7 cellular contexts compared by ENCODE assay signal in genomic region chr9:32384002-32384363, GRCh38. TPM values are rescaled to one million over a fixed set of nuclear protein-coding genes. Genes with fewer than 3 reads are reported as not detected.
DNase-seq lines count a peak whose midpoint lies in the region; ATAC-seq and TF ChIP-seq lines count a peak whose summit lies in the region.

No MANE protein-coding gene starts in this region.

- no peak for DNase-seq in activated B cell treated with CpG ODN at 0.5 μM for 24 hours
- no peak for DNase-seq in stimulated activated naive CD8-positive, alpha-beta T cell treated with anti-CD3 and anti-CD28 coated beads, Interleukin-15, amount 100 ng/mL, for 72 hours
- no peak for DNase-seq in NCI-H510A treated with DMSO at 0.1 percent for 48 hours (lab: John Stamatoyannopoulos, UW)
- DNase-seq in stimulated activated CD8-positive, alpha-beta memory T cell treated with anti-CD3 and anti-CD28 coated beads, Interleukin-4, amount 100 ng/mL, for 48 hours: no peak

- POLR2A ChIA-PET in activated B cell treated with CpG ODN at 0.5 μM for 24 hours (lab: Charles Lee): interaction anchor here (0.6 to 3.7 kb wide), 6 partner anchors 49 to 843 kb away, joined by 3 to 19 read pairs (median 6); partner anchors contain the start of genes NDUFB6, SMIM27 and TOPORS

- H3K36me3 Mint-ChIP-seq in activated B cell treated with CpG ODN at 0.5 μM for 24 hours (ENCODE audit: low read depth): no peaks in the 10 kb centered on the region

- H3K9me3 ChIP-seq in iPS-15b (ENCODE audit: control insufficient read depth, insufficient read depth, low read length): no peaks in the 10 kb centered on the region

- peak overlapping the region; percentile 80 for H3K4me3 ChIP-seq in iPS-15b (ENCODE audit: low read depth, low read length)

- H3K27ac Mint-ChIP-seq in activated B cell treated with CpG ODN at 0.5 μM for 24 hours: no peak overlapping the region
- no peak overlapping the region for H3K27ac Mint-ChIP-seq in stimulated activated naive CD8-positive, alpha-beta T cell treated with anti-CD3 and anti-CD28 coated beads, Interleukin-15, amount 100 ng/mL, for 72 hours

- H3K9ac ChIP-seq in iPS-15b (ENCODE audit: low read depth, low read length): no peak overlapping the region

- H3K36me3 ChIP-seq in iPS-15b (ENCODE audit: control insufficient read depth, insufficient read depth, low read length): no peaks in the 10 kb centered on the region

- CTCF ChIA-PET in activated B cell treated with CpG ODN at 0.5 μM for 24 hours (lab: Charles Lee): interaction anchor here (0.9 to 4.0 kb wide), 4 partner anchors 48 to 197 kb away, joined by 3 to 42 read pairs (median 18); partner anchors contain the start of gene NDUFB6

- TF ChIP-seq CTCF in activated B cell treated with CpG ODN at 0.5 μM for 24 hours (IDR thresholded peaks at IDR 0.05): no peak

- intact Hi-C loops in activated B cell treated with CpG ODN at 0.5 μM for 24 hours (cut with micrococcal nuclease): loop anchor here (1.0 kb wide), 4 partner anchors 142 to 617 kb away; partner anchors contain the start of genes APTX, NDUFB6 and RIGI

- H3K4me1 ChIP-seq in iPS-15b (ENCODE audit: control insufficient read depth, insufficient read depth, low read length): peaks cover 3% of the 10 kb centered on the region

- H3K27me3 Mint-ChIP-seq in activated B cell treated with CpG ODN at 0.5 μM for 24 hours: peaks cover 23% of the 10 kb centered on the region
- peaks cover 17% of the 10 kb centered on the region for H3K27me3 Mint-ChIP-seq in stimulated activated naive CD8-positive, alpha-beta T cell treated with anti-CD3 and anti-CD28 coated beads, Interleukin-15, amount 100 ng/mL, for 72 hours

- peak; percentile 1 for ATAC-seq in HG02571 (IDR thresholded peaks at IDR 0.05; ENCODE audit: unreplicated experiment)
- no peak for ATAC-seq in activated B cell treated with CpG ODN at 0.5 μM for 24 hours (ENCODE audit: low read depth)
- ATAC-seq in stimulated activated naive CD8-positive, alpha-beta T cell treated with anti-CD3 and anti-CD28 coated beads, Interleukin-15, amount 100 ng/mL, for 72 hours: no peak
- no peak for ATAC-seq in HG02938 (IDR thresholded peaks at IDR 0.05; ENCODE audit: unreplicated experiment)

- H3K27me3 ChIP-seq in iPS-15b (ENCODE audit: control insufficient read depth, insufficient read depth, low read length): peaks cover 37% of the 10 kb centered on the region

- peaks cover 15% of the 10 kb centered on the region for H3K4me1 Mint-ChIP-seq in activated B cell treated with CpG ODN at 0.5 μM for 24 hours
- H3K4me1 Mint-ChIP-seq in stimulated activated naive CD8-positive, alpha-beta T cell treated with anti-CD3 and anti-CD28 coated beads, Interleukin-15, amount 100 ng/mL, for 72 hours: peaks cover 25% of the 10 kb centered on the region

- no peaks in the 10 kb centered on the region for H3K9me3 Mint-ChIP-seq in activated B cell treated with CpG ODN at 0.5 μM for 24 hours
- no peaks in the 10 kb centered on the region for H3K9me3 Mint-ChIP-seq in stimulated activated naive CD8-positive, alpha-beta T cell treated with anti-CD3 and anti-CD28 coated beads, Interleukin-15, amount 100 ng/mL, for 72 hours

- H3K4me3 Mint-ChIP-seq in activated B cell treated with CpG ODN at 0.5 μM for 24 hours: peak overlapping the region; percentile 80
- peak overlapping the region; percentile 84 to 90 for H3K4me3 Mint-ChIP-seq in stimulated activated naive CD8-positive, alpha-beta T cell treated with anti-CD3 and anti-CD28 coated beads, Interleukin-15, amount 100 ng/mL, for 72 hours

RNA-seq across cellular contexts. Expression of gene ACO1, which starts 0.5 kb away (rescaled TPM):
- total RNA-seq in activated B cell treated with CpG ODN at 0.5 μM for 24 hours: 10.3 and 10.4 TPM in 2 replicates
